1 cellular context compared by ENCODE assay signal in genomic region chr11:10233581-10233980, GRCh38.
TF ChIP-seq lines count a peak whose summit lies in the region.

No MANE protein-coding gene starts in this region.

TF ChIP-seq in SK-N-SH treated with all-trans-retinoic acid at 6 μM for 48 hours, 23 proteins besides CTCF, POLR2A, EP300 and RAD21 (continued from another document):
- no peak for TF ChIP-seq CREB5 (CRISPR knock-in tag; IDR thresholded peaks at IDR 0.05; ENCODE audit: low read depth)
TF ChIP-seq in SK-N-SH treated with all-trans-retinoic acid at 6 μM for 48 hours: peak in this region for 1.
